7 cellular contexts compared by ENCODE assay signal in the genomic region with DNA sequence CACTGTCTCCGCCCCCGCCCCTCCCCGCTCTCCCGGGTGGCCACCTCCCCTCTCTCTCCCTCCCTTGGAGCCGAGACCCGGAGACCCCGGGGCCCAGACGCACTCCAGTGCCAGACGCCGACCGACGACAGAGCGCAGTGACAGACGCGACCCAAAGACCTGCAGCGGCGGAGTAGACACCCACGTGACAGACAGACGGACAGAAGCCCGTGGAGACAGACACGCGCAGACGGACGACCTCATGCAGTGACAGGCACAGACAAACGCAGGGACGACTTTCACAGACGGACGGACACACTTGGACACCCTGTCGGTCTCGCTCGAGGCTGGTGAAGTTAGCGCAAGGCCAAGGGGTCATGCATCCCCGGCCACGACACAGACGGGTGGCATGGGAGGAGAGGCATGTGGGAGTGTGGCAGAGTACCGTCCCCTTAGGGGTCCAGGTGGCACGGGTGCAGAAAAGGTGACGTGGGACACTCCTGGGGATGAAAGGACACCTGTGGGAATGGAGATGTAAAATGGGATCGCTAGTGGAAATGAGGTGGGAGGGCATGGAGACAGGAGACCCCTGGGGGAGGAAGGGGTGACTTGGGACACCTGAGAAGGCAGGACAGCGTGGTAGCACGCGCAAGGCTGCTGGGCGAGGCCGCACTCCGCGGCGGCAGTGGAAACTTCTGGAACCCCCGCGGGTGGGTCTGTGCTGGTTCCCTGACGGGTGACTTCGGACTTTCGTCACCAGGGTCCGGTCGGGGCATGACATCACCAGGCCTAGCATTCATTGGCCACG. TPM values are rescaled to one million over a fixed set of nuclear protein-coding genes. Genes with fewer than 3 reads are reported as not detected.
DNase-seq lines count a peak whose midpoint lies in the region; ATAC-seq and TF ChIP-seq lines count a peak whose summit lies in the region.
"Had no signal": no experiment of that assay in that cellular context is flagged by ENCODE, and none has a peak within 500 bp of the region (broad histone marks: within the 10 kb centered on the region; RNA-seq: fewer than 3 reads in every experiment).

No MANE protein-coding gene starts in this region.

- H3K4me2 ChIP-seq in trophoblast cell (ENCODE audit: low read length): peak overlapping the region; percentile 81

- H3K79me2 ChIP-seq in trophoblast cell (ENCODE audit: control insufficient read depth, insufficient read depth, low read length, poor library complexity): peaks cover under 1% of the 10 kb centered on the region

- H3K14ac ChIP-seq in trophoblast cell (ENCODE audit: low read length): no peak overlapping the region

- H3K4me1 ChIP-seq in trophoblast cell (ENCODE audit: control insufficient read depth in 1 of 2, insufficient read depth in 2 of 2, low read length in 2 of 2): peaks cover 21 to 35% of the 10 kb centered on the region in 2 experiments

- H3K36me3 ChIP-seq in trophoblast cell (ENCODE audit: control insufficient read depth in 1 of 2, insufficient read depth in 2 of 2, low read length in 2 of 2): peaks cover 10 to 13% of the 10 kb centered on the region in 2 experiments
- H3K36me3 ChIP-seq: thyroid gland had no signal

- no peak overlapping the region for H3K9ac ChIP-seq in trophoblast cell (ENCODE audit: low read length)

- H2BK120ac ChIP-seq in trophoblast cell (ENCODE audit: insufficient read depth, low read length, poor library complexity): no peak overlapping the region

- H4K12ac ChIP-seq in trophoblast cell (ENCODE audit: low read depth, low read length): no peak overlapping the region

- no peak overlapping the region for H2AK5ac ChIP-seq in trophoblast cell (ENCODE audit: low read length)

- ATAC-seq in activated T-cell treated with anti-CD3 and anti-CD28 coated beads, Interleukin-2, amount 50 U/mL, for 4 hours: peak; percentile 27 to 32
- ATAC-seq in GM21526 (IDR thresholded peaks at IDR 0.05; ENCODE audit: low FRiP score, unreplicated experiment) (no peak), esophagus mucosa (no peak)

- no peak for TF ChIP-seq CTCF in coronary artery (IDR thresholded peaks at IDR 0.05)

- H3K9me3 Mint-ChIP-seq in activated T-cell treated with anti-CD3 and anti-CD28 coated beads, Interleukin-2, amount 50 U/mL, for 4 hours: no peaks in the 10 kb centered on the region

- no peak for DNase-seq in activated T-cell treated with anti-CD3 and anti-CD28 coated beads, Interleukin-2, amount 50 U/mL, for 4 hours
- DNase-seq in activated T-cell treated with anti-CD3 and anti-CD28 coated beads for 4 hours (no peak), coronary artery (ENCODE audit: low spot score) (no peak), trophoblast cell (peak in 1 of 2 donors; percentile 34)

- peaks cover 9% of the 10 kb centered on the region for H3K27me3 ChIP-seq in trophoblast cell (ENCODE audit: insufficient read depth, low read length)

- H4K8ac ChIP-seq in trophoblast cell (ENCODE audit: low read depth, low read length): no peak overlapping the region

- H3K4ac ChIP-seq in trophoblast cell (ENCODE audit: low read depth, low read length): no peak overlapping the region

- H3K79me1 ChIP-seq in trophoblast cell (ENCODE audit: low read length): peaks cover 6% of the 10 kb centered on the region

- peaks cover 61% of the 10 kb centered on the region for H3K27me3 Mint-ChIP-seq in activated T-cell treated with anti-CD3 and anti-CD28 coated beads, Interleukin-2, amount 50 U/mL, for 4 hours (ENCODE audit: low read depth)

- H2BK5ac ChIP-seq in trophoblast cell (ENCODE audit: low read depth, low read length, poor library complexity): no peak overlapping the region

- H3K4me3 ChIP-seq in coronary artery (peak overlapping the region; percentile 70), trophoblast cell (ENCODE audit: low read depth, low read length) (peak overlapping the region; percentile 52)

- H2BK12ac ChIP-seq in trophoblast cell (ENCODE audit: low read length): no peak overlapping the region

- H3K9me3 ChIP-seq in trophoblast cell (ENCODE audit: insufficient read depth, low read depth, low read length): no peaks in the 10 kb centered on the region
- H3K9me3 ChIP-seq: thyroid gland had no signal

- H4K91ac ChIP-seq in trophoblast cell (ENCODE audit: low read depth, low read length): no peak overlapping the region

- H3K4me3 Mint-ChIP-seq in activated T-cell treated with anti-CD3 and anti-CD28 coated beads, Interleukin-2, amount 50 U/mL, for 4 hours: peak overlapping the region; percentile 78

- H3K27ac ChIP-seq in coronary artery: peak overlapping the region in 1 of 2 donors; percentile 37
- no peak overlapping the region for H3K27ac ChIP-seq in trophoblast cell (ENCODE audit: low read depth, low read length)
- H3K27ac ChIP-seq: thyroid gland had no signal

- no peak overlapping the region for H3K18ac ChIP-seq in trophoblast cell (ENCODE audit: low read length)

- H3K4me1 Mint-ChIP-seq in activated T-cell treated with anti-CD3 and anti-CD28 coated beads, Interleukin-2, amount 50 U/mL, for 4 hours (ENCODE audit: low read depth): peaks cover 11% of the 10 kb centered on the region

- H3K36me3 Mint-ChIP-seq in activated T-cell treated with anti-CD3 and anti-CD28 coated beads, Interleukin-2, amount 50 U/mL, for 4 hours (ENCODE audit: insufficient read depth): no peaks in the 10 kb centered on the region

- WGBS in trophoblast cell (ENCODE audit: extremely low coverage, insufficient coverage, insufficient read length): no CpG with 5 or more reads among the region's 55 CpGs

- H3K23ac ChIP-seq in trophoblast cell (ENCODE audit: low read length): no peak overlapping the region

- no peak overlapping the region for H2AFZ ChIP-seq in trophoblast cell (ENCODE audit: insufficient read depth, low read length, poor library complexity)

RNA-seq across cellular contexts. Expression of a gene that starts 0.5 kb away (rescaled TPM):
- under 1 TPM; 0.32 to 0.54 (median 0.35) TPM for total RNA-seq in activated T-cell treated with anti-CD3 and anti-CD28 coated beads, Interleukin-2, amount 50 U/mL, for 4 hours
- polyA plus RNA-seq in trophoblast cell (2013): 10.2 and 11.1 TPM in 2 replicates
- 0.44 TPM for total RNA-seq in esophagus mucosa

RNA-seq across cellular contexts. Expression of a gene that starts 6.6 kb away (rescaled TPM):
- 1 to 10 TPM; 3.7 to 5.1 (median 4.6) TPM for total RNA-seq in activated T-cell treated with anti-CD3 and anti-CD28 coated beads, Interleukin-2, amount 50 U/mL, for 4 hours
- 1.4 and 1.6 TPM in 2 replicates for polyA plus RNA-seq in trophoblast cell (2013)
- 2.1 TPM for total RNA-seq in esophagus mucosa

RNA-seq across cellular contexts. Expression of a gene that starts 21.2 kb away (rescaled TPM):
- total RNA-seq in activated T-cell treated with anti-CD3 and anti-CD28 coated beads, Interleukin-2, amount 50 U/mL, for 4 hours: 100 to 1,000 TPM; 406 to 450 (median 436) TPM
- polyA plus RNA-seq in trophoblast cell (2013): 115 and 117 TPM in 2 replicates
- total RNA-seq in esophagus mucosa: 63.5 TPM

RNA-seq across cellular contexts. Expression of a gene that starts 29.0 kb away (rescaled TPM):
- 10 to 100 TPM; 44.9 to 47.7 (median 45.4) TPM for total RNA-seq in activated T-cell treated with anti-CD3 and anti-CD28 coated beads, Interleukin-2, amount 50 U/mL, for 4 hours
- 75.4 and 76.0 TPM in 2 replicates for polyA plus RNA-seq in trophoblast cell (2013)
- 61.1 TPM for total RNA-seq in esophagus mucosa

RNA-seq across cellular contexts. Expression of a gene that starts 43.6 kb away (rescaled TPM):
- total RNA-seq in activated T-cell treated with anti-CD3 and anti-CD28 coated beads, Interleukin-2, amount 50 U/mL, for 4 hours: 10 to 100 TPM; 22.9 to 31.7 (median 29.6) TPM
- polyA plus RNA-seq in trophoblast cell (2013): 18.4 and 20.0 TPM in 2 replicates
- 13.5 TPM for total RNA-seq in esophagus mucosa

Comparison
In these comparisons a context has a peak if more than half of its experiments do, and no peak if none do; other contexts are left out.
1. ATAC-seq: peak in activated T-cell treated with anti-CD3 and anti-CD28 coated beads, Interleukin-2, amount 50 U/mL, for 4 hours (2 of 2); none in GM21526 (single experiment) and esophagus mucosa (single experiment).